ENCODE assay signal across 8 cellular contexts in the genomic region with DNA sequence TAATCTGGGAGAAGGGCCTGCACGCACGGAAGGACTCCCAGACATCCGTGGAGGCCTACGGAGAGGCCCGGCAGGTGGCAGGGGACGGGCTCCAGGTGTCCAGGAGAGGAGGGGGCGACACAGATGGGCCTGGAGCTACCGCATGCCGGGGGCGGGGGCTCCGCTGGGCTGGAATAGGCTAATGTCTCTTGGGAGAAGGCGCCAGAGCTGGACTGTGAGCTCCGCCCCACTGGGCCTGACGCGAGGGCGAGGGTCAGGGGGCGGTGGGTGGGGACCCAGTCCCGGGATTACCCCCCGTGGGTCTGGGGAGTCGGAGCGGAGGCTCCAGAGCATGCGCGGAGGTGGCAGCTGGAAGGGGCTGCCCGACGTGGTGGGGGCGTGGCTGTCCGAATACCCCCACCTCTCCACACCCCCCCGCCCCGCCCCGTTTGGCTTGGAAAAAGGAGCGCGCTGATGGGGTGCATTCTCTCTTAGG. TPM values are rescaled to one million over a fixed set of nuclear protein-coding genes. Genes with fewer than 3 reads are reported as not detected.
DNase-seq lines count a peak whose midpoint lies in the region; ATAC-seq and TF ChIP-seq lines count a peak whose summit lies in the region.

No MANE protein-coding gene starts in this region.

- TF ChIP-seq RAD21 in HCT116 (IDR thresholded peaks at IDR 0.05; ENCODE audit: low read depth), result no peak

- no peaks in the 10 kb centered on the region for H4K20me1 ChIP-seq in HCT116 (ENCODE audit: insufficient read depth)

- H3K4me1 ChIP-seq in HCT116 (ENCODE audit: control insufficient read depth in 1 of 2, insufficient read depth in 2 of 2, low read length in 2 of 2) (peaks cover 0 to 31% of the 10 kb centered on the region in 2 experiments; a peak in 3 of 4 replicates), esophagus (ENCODE audit: control insufficient read depth in 2 of 2, insufficient read depth in 2 of 2, low read length in 1 of 2) (peaks cover 3 to 4% of the 10 kb centered on the region in 2 donors), subcutaneous abdominal adipose tissue (ENCODE audit: control insufficient read depth in 5 of 5, insufficient read depth in 5 of 5, low read length in 5 of 5) (peaks cover 2 to 33% (median 24%) of the 10 kb centered on the region in 5 donors)
- peaks cover 9 to 24% of the 10 kb centered on the region in 2 donors for H3K4me1 ChIP-seq in naive thymus-derived CD4-positive, alpha-beta T cell (ENCODE audit: control insufficient read depth in 2 of 2, insufficient read depth in 2 of 2, low read length in 2 of 2)

- DNase-seq in Calu3 (peak; percentile 35), HCT116 (ENCODE audit: low read depth, low spot score) (no peak), NCI-H526 (lab: John Stamatoyannopoulos, UW) (peak; percentile 51 to 79), SKM-1 (lab: John Stamatoyannopoulos, UW; ENCODE audit: unreplicated experiment) (no peak)
- DNase-seq in activated T-cell treated with anti-CD3 and anti-CD28 coated beads, Interleukin-2, amount 50 U/mL, for 1 hour, result peak; percentile 57
- DNase-seq in naive thymus-derived CD4-positive, alpha-beta T cell, result peak in 7 of 9 donors; percentile 7 to 66 (median 21)

- H3K36me3 Mint-ChIP-seq in Calu3 (ENCODE audit: insufficient read depth, unreplicated experiment), result peaks cover 10% of the 10 kb centered on the region
- peaks cover 0 to 4% (median 2%) of the 10 kb centered on the region in 5 donors for H3K36me3 Mint-ChIP-seq in naive thymus-derived CD4-positive, alpha-beta T cell

- peaks cover 15% of the 10 kb centered on the region for H3K27me3 Mint-ChIP-seq in Calu3 (ENCODE audit: unreplicated experiment)
- peaks cover 0 to 4% (median 0%) of the 10 kb centered on the region in 5 donors for H3K27me3 Mint-ChIP-seq in naive thymus-derived CD4-positive, alpha-beta T cell

- intact Hi-C loops in Calu3 (cut with micrococcal nuclease; ENCODE audit: unreplicated experiment) (no loop called here), HCT116 (cut with micrococcal nuclease) (no loop called here)
- intact Hi-C loops in naive thymus-derived CD4-positive, alpha-beta T cell (cut with micrococcal nuclease), result loop anchor here (1.0 to 10.0 kb wide), 8 partner anchors 48 to 690 kb away; partner anchors contain the start of genes AGO3 (in 2 of the 2), ADPRS (in 1 of the 2), SFPQ (in 1 of the 2) and THRAP3 (in 1 of the 2)

- H3K27ac ChIP-seq in HCT116 (ENCODE audit: low read depth, low read length) (peak overlapping the region; percentile 80; the same call in 1 of the 2 replicates), esophagus (ENCODE audit: low read depth in 2 of 2, low read length in 1 of 2) (peak overlapping the region; percentile 33 to 82), subcutaneous abdominal adipose tissue (ENCODE audit: low read depth, low read length) (peak overlapping the region; percentile 61)
- peak overlapping the region; percentile 79 for H3K27ac ChIP-seq in naive thymus-derived CD4-positive, alpha-beta T cell (ENCODE audit: low read depth, low read length)

- H3K4me3 ChIP-seq in HCT116 (replicated peaks in 1 of 2; ENCODE audit: low read depth in 1 of 2, low read length in 2 of 2) (peak overlapping the region; percentile 94 to 100), esophagus (ENCODE audit: low read depth in 1 of 2, low read length in 2 of 2) (peak overlapping the region; percentile 83 to 96), subcutaneous abdominal adipose tissue (ENCODE audit: low read depth in 1 of 5, low read length in 5 of 5) (peak overlapping the region; percentile 92 to 100 (median 99))
- peak overlapping the region; percentile 100 for H3K4me3 ChIP-seq in naive thymus-derived CD4-positive, alpha-beta T cell (ENCODE audit: low read length)

- H3K27me3 ChIP-seq in HCT116 (ENCODE audit: insufficient read depth, low read length), result no peaks in the 10 kb centered on the region
- no peaks in the 10 kb centered on the region for H3K27me3 ChIP-seq in esophagus (ENCODE audit: control insufficient read depth in 1 of 2, insufficient read depth in 2 of 2, low read length in 2 of 2)
- no peaks in the 10 kb centered on the region for H3K27me3 ChIP-seq in naive thymus-derived CD4-positive, alpha-beta T cell (ENCODE audit: control insufficient read depth in 2 of 2, insufficient read depth in 2 of 2, low read length in 2 of 2)
- H3K27me3 ChIP-seq in subcutaneous abdominal adipose tissue (ENCODE audit: control insufficient read depth in 5 of 5, insufficient read depth in 4 of 5, low read length in 5 of 5), result no peaks in the 10 kb centered on the region

- RAD21 ChIA-PET in HCT116 (lab: Charles Lee; ENCODE audit: low non-redundant PET in 1 of 2, low total read pairs in 2 of 2, uncharacterized antibody in 2 of 2, unreplicated experiment in 2 of 2), result interaction anchor here (0.6 kb wide), 3 partner anchors 39 to 321 kb away, joined by 3 to 5 read pairs (median 3); no protein-coding TSS in a partner anchor

- POLR2A ChIA-PET in HCT116 (lab: Charles Lee), result no interaction called here
- POLR2A ChIA-PET in naive thymus-derived CD4-positive, alpha-beta T cell (lab: Charles Lee), result interaction anchor here (0.5 to 2.0 kb wide), 4 partner anchors 16 to 52 kb away, joined by 3 to 8 read pairs (median 4); partner anchors contain the start of gene AGO3

- BruUV-seq in Calu3 (replicated peaks; lab: Mats Ljungman, UMichigan) (no TSS peak), HCT116 (replicated peaks; lab: Mats Ljungman, UMichigan) (no TSS peak)

- peak overlapping the region; percentile 98 for H3K4me2 ChIP-seq in HCT116 (ENCODE audit: low read length)

- TF ChIP-seq CTCF in Calu3 (IDR thresholded peaks at IDR 0.05; ENCODE audit: unreplicated experiment) (no peak), HCT116 (IDR thresholded peaks at IDR 0.05 in 2 of 3, conservative IDR thresholded peaks at IDR 0.05 in 1 of 3; ENCODE audit: borderline replicate concordance in 1 of 3, insufficient read depth in 1 of 3, low read depth in 2 of 3, low read length in 2 of 3) (no peak)

- H3K79me2 ChIP-seq in HCT116 (ENCODE audit: insufficient read depth, low read length), result peaks cover 35% of the 10 kb centered on the region

- 1 to 3% methylated on average over 28 to 32 of the region's 32 CpGs for WGBS in esophagus, 2 donors

- H3K9me3 ChIP-seq in HCT116 (ENCODE audit: control insufficient read depth in 1 of 2, insufficient read depth in 1 of 2, low read depth in 1 of 2, low read length in 2 of 2) (no peaks in the 10 kb centered on the region), esophagus (ENCODE audit: control insufficient read depth in 2 of 2, insufficient read depth in 1 of 2, low read depth in 1 of 2, low read length in 1 of 2) (no peaks in the 10 kb centered on the region), subcutaneous abdominal adipose tissue (ENCODE audit: control insufficient read depth in 5 of 5, low read length in 5 of 5) (no peaks in the 10 kb centered on the region)
- no peaks in the 10 kb centered on the region for H3K9me3 ChIP-seq in naive thymus-derived CD4-positive, alpha-beta T cell (ENCODE audit: control insufficient read depth in 2 of 3, low read length in 3 of 3)

- no peaks in the 10 kb centered on the region for H3K9me2 ChIP-seq in HCT116 (ENCODE audit: insufficient read depth)

- CTCF ChIA-PET in Calu3 (lab: Charles Lee), result interaction anchor here (0.6 to 0.7 kb wide), 4 partner anchors 13 to 391 kb away, joined by 3 to 4 read pairs (median 3); no protein-coding TSS in a partner anchor
- CTCF ChIA-PET in HCT116 (lab: Charles Lee), result interaction anchor here (0.6 to 1.2 kb wide), 14 partner anchors 8 to 899 kb away, joined by 3 to 12 read pairs (median 3); partner anchors contain the start of gene AGO3
- CTCF ChIA-PET in naive thymus-derived CD4-positive, alpha-beta T cell (lab: Charles Lee), result interaction anchor here (0.6 to 0.7 kb wide), 3 partner anchors 11 to 47 kb away, joined by 3 to 4 read pairs (median 3); partner anchors contain the start of gene AGO3

- H3K4me3 Mint-ChIP-seq in Calu3 (ENCODE audit: low read depth, unreplicated experiment), result peak overlapping the region; percentile 98
- H3K4me3 Mint-ChIP-seq in naive thymus-derived CD4-positive, alpha-beta T cell, result peak overlapping the region; percentile 90 to 98 (median 94)

- no peak for TF ChIP-seq POLR2A in HCT116 (IDR thresholded peaks at IDR 0.05; ENCODE audit: borderline replicate concordance, extremely low read depth, insufficient read depth, insufficient read length)

- H3K9ac ChIP-seq in HCT116 (ENCODE audit: low read length), result peak overlapping the region; percentile 95
- peak overlapping the region; percentile 66 to 97 (median 90) for H3K9ac ChIP-seq in subcutaneous abdominal adipose tissue (ENCODE audit: low read length in 5 of 5)

- no peaks in the 10 kb centered on the region for H3K9me3 Mint-ChIP-seq in Calu3 (ENCODE audit: low read depth, unreplicated experiment)
- peaks cover 0 to 3% (median 0%) of the 10 kb centered on the region in 11 donors for H3K9me3 Mint-ChIP-seq in naive thymus-derived CD4-positive, alpha-beta T cell

- peak; percentile 44 for ATAC-seq in HCT116
- no peak for ATAC-seq in naive thymus-derived CD4-positive, alpha-beta T cell

- no peak overlapping the region for H3K27ac Mint-ChIP-seq in Calu3 (ENCODE audit: unreplicated experiment)
- H3K27ac Mint-ChIP-seq in naive thymus-derived CD4-positive, alpha-beta T cell, result peak overlapping the region; percentile 72 to 92 (median 84)

- H3K4me1 Mint-ChIP-seq in Calu3 (ENCODE audit: low read depth, unreplicated experiment), result peaks cover 35% of the 10 kb centered on the region
- H3K4me1 Mint-ChIP-seq in naive thymus-derived CD4-positive, alpha-beta T cell, result peaks cover 40 to 55% (median 51%) of the 10 kb centered on the region in 7 donors

- peak overlapping the region; percentile 45 for H2AFZ ChIP-seq in HCT116 (ENCODE audit: low read depth, low read length, poor library complexity, severe bottlenecking)

- H3K36me3 ChIP-seq in HCT116 (ENCODE audit: control insufficient read depth in 1 of 2, insufficient read depth in 2 of 2, low read length in 2 of 2), result peaks cover 0 to 4% of the 10 kb centered on the region in 2 experiments; a peak in 1 of 4 replicates
- H3K36me3 ChIP-seq in esophagus (ENCODE audit: control insufficient read depth in 2 of 2, insufficient read depth in 2 of 2, low read length in 1 of 2), result no peaks in the 10 kb centered on the region
- peaks cover 0 to 10% (median 0%) of the 10 kb centered on the region in 3 experiments for H3K36me3 ChIP-seq in naive thymus-derived CD4-positive, alpha-beta T cell (ENCODE audit: control insufficient read depth in 2 of 3, insufficient read depth in 3 of 3, low read length in 3 of 3)
- peaks cover 0 to 4% (median 4%) of the 10 kb centered on the region in 5 donors for H3K36me3 ChIP-seq in subcutaneous abdominal adipose tissue (ENCODE audit: control insufficient read depth in 5 of 5, insufficient read depth in 5 of 5, low read length in 5 of 5)

RNA-seq across cellular contexts. Expression of gene AGO1, which starts 0.7 kb away (rescaled TPM):
- total RNA-seq in Calu3 (2022) (30.0 and 34.4 TPM in 2 replicates), HCT116 (2021; ENCODE audit: unreplicated experiment) (36.2 TPM)
- polyA plus RNA-seq in HCT116 (2012), result 12.7 and 13.2 TPM in 2 replicates
- 1 to 10 TPM; 2.3 to 2.5 TPM for polyA plus RNA-seq in esophagus
- 10 to 100 TPM; 22.5 to 28.0 (median 26.9) TPM for total RNA-seq in naive thymus-derived CD4-positive, alpha-beta T cell
- polyA plus RNA-seq in naive thymus-derived CD4-positive, alpha-beta T cell, result 10 to 100 TPM in 1 of 2 donors, 1 to 10 TPM in 1; 8.9 to 11.2 TPM

RNA-seq across cellular contexts. Expression of gene AGO3, which starts 47.2 kb away (rescaled TPM):
- total RNA-seq in Calu3 (2022) (28.5 and 29.8 TPM in 2 replicates), HCT116 (2021; ENCODE audit: unreplicated experiment) (26.9 TPM)
- 8.2 and 9.4 TPM in 2 replicates for polyA plus RNA-seq in HCT116 (2012)
- polyA plus RNA-seq in esophagus, result 1 to 10 TPM; 2.6 to 3.2 TPM
- 10 to 100 TPM; 27.2 to 49.2 (median 39.4) TPM for total RNA-seq in naive thymus-derived CD4-positive, alpha-beta T cell
- 10 to 100 TPM; 11.8 to 19.3 TPM for polyA plus RNA-seq in naive thymus-derived CD4-positive, alpha-beta T cell

Comparison
In these comparisons a context has a peak if more than half of its experiments do, and no peak if none do; other contexts are left out.
1. DNase-seq: peak in Calu3 (single experiment), NCI-H526 (2 of 2), activated T-cell treated with anti-CD3 and anti-CD28 coated beads, Interleukin-2, amount 50 U/mL, for 1 hour (single experiment) and naive thymus-derived CD4-positive, alpha-beta T cell (7 of 9); none in HCT116 (single experiment) and SKM-1 (single experiment).
2. intact Hi-C loops: an anchor here in naive thymus-derived CD4-positive, alpha-beta T cell (1.0 to 10.0 kb wide); none called in Calu3 and HCT116.
3. Peak in every context shown above with its lines, with median percentiles within 50 percentile points of each other: H3K27ac ChIP-seq and H3K4me3 ChIP-seq.